In the genomic region with DNA sequence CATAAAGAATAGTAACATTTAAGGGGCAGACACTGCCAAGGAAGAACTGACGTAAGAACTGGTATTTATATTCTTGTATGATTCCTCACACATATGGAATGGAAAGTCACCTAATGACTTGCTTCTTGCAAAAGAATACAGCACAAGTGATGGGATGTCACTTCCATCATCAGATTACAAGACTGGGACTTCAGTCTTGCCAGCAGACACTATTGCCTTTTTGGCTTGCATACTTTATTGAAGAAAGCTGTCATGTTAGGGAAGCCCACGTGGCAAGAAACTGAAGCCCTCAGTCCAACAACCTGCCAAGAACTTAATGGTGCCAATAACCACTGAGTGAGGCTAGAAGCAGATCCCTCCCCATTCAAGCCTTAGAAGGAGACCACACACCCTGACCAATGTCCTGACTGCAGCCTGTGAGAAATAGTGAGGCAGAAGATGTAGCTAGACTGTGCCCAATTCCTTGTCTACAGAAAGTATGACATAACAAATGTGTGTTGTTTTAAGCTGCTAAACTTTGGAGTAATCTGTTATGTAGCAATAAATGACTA, we compare ENCODE assay signal across 1 cellular context.
TF ChIP-seq lines count a peak whose summit lies in the region.

No MANE protein-coding gene starts in this region.

TF ChIP-seq in GM12878, 131 proteins besides CTCF, POLR2A, EP300 and RAD21 (continued from another document):
- TF ChIP-seq, protein P1, sequence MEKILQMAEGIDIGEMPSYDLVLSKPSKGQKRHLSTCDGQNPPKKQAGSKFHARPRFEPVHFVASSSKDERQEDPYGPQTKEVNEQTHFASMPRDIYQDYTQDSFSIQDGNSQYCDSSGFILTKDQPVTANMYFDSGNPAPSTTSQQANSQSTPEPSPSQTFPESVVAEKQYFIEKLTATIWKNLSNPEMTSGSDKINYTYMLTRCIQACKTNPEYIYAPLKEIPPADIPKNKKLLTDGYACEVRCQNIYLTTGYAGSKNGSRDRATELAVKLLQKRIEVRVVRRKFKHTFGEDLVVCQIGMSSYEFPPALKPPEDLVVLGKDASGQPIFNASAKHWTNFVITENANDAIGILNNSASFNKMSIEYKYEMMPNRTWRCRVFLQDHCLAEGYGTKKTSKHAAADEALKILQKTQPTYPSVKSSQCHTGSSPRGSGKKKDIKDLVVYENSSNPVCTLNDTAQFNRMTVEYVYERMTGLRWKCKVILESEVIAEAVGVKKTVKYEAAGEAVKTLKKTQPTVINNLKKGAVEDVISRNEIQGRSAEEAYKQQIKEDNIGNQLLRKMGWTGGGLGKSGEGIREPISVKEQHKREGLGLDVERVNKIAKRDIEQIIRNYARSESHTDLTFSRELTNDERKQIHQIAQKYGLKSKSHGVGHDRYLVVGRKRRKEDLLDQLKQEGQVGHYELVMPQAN (conservative IDR thresholded peaks at IDR 0.05) = no peak
- TF ChIP-seq, protein P2, sequence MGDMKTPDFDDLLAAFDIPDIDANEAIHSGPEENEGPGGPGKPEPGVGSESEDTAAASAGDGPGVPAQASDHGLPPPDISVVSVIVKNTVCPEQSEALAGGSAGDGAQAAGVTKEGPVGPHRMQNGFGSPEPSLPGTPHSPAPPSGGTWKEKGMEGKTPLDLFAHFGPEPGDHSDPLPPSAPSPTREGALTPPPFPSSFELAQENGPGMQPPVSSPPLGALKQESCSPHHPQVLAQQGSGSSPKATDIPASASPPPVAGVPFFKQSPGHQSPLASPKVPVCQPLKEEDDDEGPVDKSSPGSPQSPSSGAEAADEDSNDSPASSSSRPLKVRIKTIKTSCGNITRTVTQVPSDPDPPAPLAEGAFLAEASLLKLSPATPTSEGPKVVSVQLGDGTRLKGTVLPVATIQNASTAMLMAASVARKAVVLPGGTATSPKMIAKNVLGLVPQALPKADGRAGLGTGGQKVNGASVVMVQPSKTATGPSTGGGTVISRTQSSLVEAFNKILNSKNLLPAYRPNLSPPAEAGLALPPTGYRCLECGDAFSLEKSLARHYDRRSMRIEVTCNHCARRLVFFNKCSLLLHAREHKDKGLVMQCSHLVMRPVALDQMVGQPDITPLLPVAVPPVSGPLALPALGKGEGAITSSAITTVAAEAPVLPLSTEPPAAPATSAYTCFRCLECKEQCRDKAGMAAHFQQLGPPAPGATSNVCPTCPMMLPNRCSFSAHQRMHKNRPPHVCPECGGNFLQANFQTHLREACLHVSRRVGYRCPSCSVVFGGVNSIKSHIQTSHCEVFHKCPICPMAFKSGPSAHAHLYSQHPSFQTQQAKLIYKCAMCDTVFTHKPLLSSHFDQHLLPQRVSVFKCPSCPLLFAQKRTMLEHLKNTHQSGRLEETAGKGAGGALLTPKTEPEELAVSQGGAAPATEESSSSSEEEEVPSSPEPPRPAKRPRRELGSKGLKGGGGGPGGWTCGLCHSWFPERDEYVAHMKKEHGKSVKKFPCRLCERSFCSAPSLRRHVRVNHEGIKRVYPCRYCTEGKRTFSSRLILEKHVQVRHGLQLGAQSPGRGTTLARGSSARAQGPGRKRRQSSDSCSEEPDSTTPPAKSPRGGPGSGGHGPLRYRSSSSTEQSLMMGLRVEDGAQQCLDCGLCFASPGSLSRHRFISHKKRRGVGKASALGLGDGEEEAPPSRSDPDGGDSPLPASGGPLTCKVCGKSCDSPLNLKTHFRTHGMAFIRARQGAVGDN (IDR thresholded peaks at IDR 0.05) = no peak
- TF ChIP-seq RFX5 (IDR thresholded peaks at IDR 0.05; ENCODE audit: low read depth, low read length) = no peak
- no peak for TF ChIP-seq RBBP5 (conservative IDR thresholded peaks at IDR 0.05)
- TF ChIP-seq PAX8 (IDR thresholded peaks at IDR 0.05) = no peak
- no peak for TF ChIP-seq CHD2 (IDR thresholded peaks at IDR 0.05; ENCODE audit: borderline replicate concordance, low read depth, low read length)
- TF ChIP-seq BMI1 (IDR thresholded peaks at IDR 0.05; ENCODE audit: borderline replicate concordance) = no peak
